In genomic region chr18:54960197-54960596, GRCh38 we compare ENCODE assay signal across 23 cellular contexts. TPM values are rescaled to one million over a fixed set of nuclear protein-coding genes. Genes with fewer than 3 reads are reported as not detected.
DNase-seq lines count a peak whose midpoint lies in the region; ATAC-seq and TF ChIP-seq lines count a peak whose summit lies in the region.
"Had no signal": no experiment of that assay in that cellular context is flagged by ENCODE, and none has a peak within 500 bp of the region (broad histone marks: within the 10 kb centered on the region; RNA-seq: fewer than 3 reads in every experiment).

No MANE protein-coding gene starts in this region.

- H3K36me3 ChIP-seq in mammary epithelial cell (ENCODE audit: insufficient read depth, low read length): no peaks in the 10 kb centered on the region
- H3K36me3 ChIP-seq in PC-3 (ENCODE audit: low read depth, low read length): no peaks in the 10 kb centered on the region
- no peaks in the 10 kb centered on the region for H3K36me3 ChIP-seq in esophagus muscularis mucosa
- no peaks in the 10 kb centered on the region for H3K36me3 ChIP-seq in thoracic aorta

- H3K9ac ChIP-seq in mammary epithelial cell (ENCODE audit: insufficient read depth, low read length) (no peak overlapping the region), PC-3 (ENCODE audit: low read length) (no peak overlapping the region)
- H3K9ac ChIP-seq: KMS-11 had no signal

- TF ChIP-seq CTCF in MCF 10A (IDR thresholded peaks at IDR 0.05; ENCODE audit: unreplicated experiment) (no peak), mammary epithelial cell (conservative IDR thresholded peaks at IDR 0.05 in 1 of 2, IDR thresholded peaks at IDR 0.05 in 1 of 2; ENCODE audit: extremely low read depth in 1 of 2, insufficient read depth in 1 of 2, low read depth in 1 of 2, low read length in 2 of 2) (no peak), PC-3 (conservative IDR thresholded peaks at IDR 0.05; ENCODE audit: low read depth, low read length) (no peak), esophagus muscularis mucosa (IDR thresholded peaks at IDR 0.05) (no peak), thoracic aorta (IDR thresholded peaks at IDR 0.05) (no peak)

- TF ChIP-seq POLR2A in esophagus muscularis mucosa (IDR thresholded peaks at IDR 0.05; ENCODE audit: low read depth): no peak

- H3K79me2 ChIP-seq in mammary epithelial cell (ENCODE audit: insufficient read depth, low read length) (no peaks in the 10 kb centered on the region), PC-3 (ENCODE audit: low read length) (no peaks in the 10 kb centered on the region)

- H3K27ac Mint-ChIP-seq in MCF 10A (ENCODE audit: low read depth, unreplicated experiment): no peak overlapping the region

- ATAC-seq in PC-3: no peak
- peak; percentile 22 for ATAC-seq in thoracic aorta (ENCODE audit: insufficient number of reproducible peaks, low FRiP score, low read depth)
- no peak for ATAC-seq in HG03039 (IDR thresholded peaks at IDR 0.05; ENCODE audit: unreplicated experiment)
- ATAC-seq: Right ventricle myocardium inferior had no signal

- H3F3A ChIP-seq in PC-3 (ENCODE audit: low read length, unreplicated experiment): no peaks in the 10 kb centered on the region

- peak overlapping the region; percentile 36 for H3K4me3 Mint-ChIP-seq in MCF 10A (ENCODE audit: unreplicated experiment)

- in situ Hi-C loops in mammary epithelial cell (cut with MboI; ENCODE audit: low sequenced_read_pairs in 2 of 2): no loop called here

- 70% methylated on average over 3 of the region's 3 CpGs for WGBS in mammary epithelial cell (ENCODE audit: low coverage, missing lambda C conversion rate)
- WGBS in esophagus muscularis mucosa: 73% methylated on average over 3 of the region's 3 CpGs

- CTCF ChIA-PET in MCF 10A (lab: Yijun Ruan, JAX) (interaction anchor here (0.7 to 1.0 kb wide), 2 partner anchors 11 to 20 kb away, joined by 3 to 4 read pairs; no protein-coding TSS in a partner anchor), mammary epithelial cell (lab: Charles Lee; ENCODE audit: low non-redundant PET) (no interaction called here), PC-3 (lab: Charles Lee) (interaction anchor here (0.7 kb wide), 1 partner anchor 87 kb away, joined by 3 read pairs; no protein-coding TSS in a partner anchor), HEK293T (lab: Yijun Ruan, JAX) (no interaction called here)

- H4K20me1 ChIP-seq in mammary epithelial cell (ENCODE audit: insufficient read depth, low read length) (no peaks in the 10 kb centered on the region), PC-3 (ENCODE audit: low read length) (no peaks in the 10 kb centered on the region)

- H2AFZ ChIP-seq in mammary epithelial cell (ENCODE audit: low read depth, low read length) (no peak overlapping the region), PC-3 (ENCODE audit: low read length) (0 out of 2 replicates have a peak overlapping the region, but pooled peaks have one; percentile 97)

- H3K9me3 Mint-ChIP-seq in MCF 10A (ENCODE audit: unreplicated experiment): no peaks in the 10 kb centered on the region

- H3K36me3 Mint-ChIP-seq in MCF 10A (ENCODE audit: insufficient read depth, unreplicated experiment): peaks cover 4% of the 10 kb centered on the region

- TF ChIP-seq EP300 in esophagus muscularis mucosa (IDR thresholded peaks at IDR 0.05): no peak

- dilution Hi-C loops in mammary epithelial cell (cut with HindIII; ENCODE audit: low sequenced_read_pairs): no loop called here

- intact Hi-C loops in MCF 10A (cut with micrococcal nuclease): no loop called here
- intact Hi-C loops in mammary epithelial cell (cut with micrococcal nuclease): no loop called here
- intact Hi-C loops in PC-3 (cut with micrococcal nuclease): no loop called here
- intact Hi-C loops in esophagus muscularis mucosa (cut with DNase I): no loop called here

- no peak overlapping the region for H3K4me3 ChIP-seq in mammary epithelial cell (replicated peaks in 1 of 3; ENCODE audit: insufficient read depth in 1 of 3, low read depth in 2 of 3, low read length in 3 of 3)
- H3K4me3 ChIP-seq in PC-3 (ENCODE audit: low read length): peak overlapping the region; percentile 80; the same call in 1 of the 2 replicates
- H3K4me3 ChIP-seq in esophagus muscularis mucosa: no peak overlapping the region
- H3K4me3 ChIP-seq in thoracic aorta: no peak overlapping the region

- DNase-seq in MCF 10A (ENCODE audit: unreplicated experiment) (no peak), mammary epithelial cell (no peak), PC-3 (no peak), esophagus muscularis mucosa (ENCODE audit: extremely low spot score) (peak; percentile 53), thoracic aorta (ENCODE audit: low spot score) (no peak), CD1c-positive myeloid dendritic cell (ENCODE audit: extremely low spot score) (no peak), HEK293T (ENCODE audit: extremely low spot score) (no peak)
- DNase-seq: 8988T, AML-193, C1 segment of cervical spinal cord, DMS79, NCI-H1105, NCI-H146, NCI-H2029, NCI-H2171 treated with DMSO at 0.1 percent for 48 hours, NCI-H524 treated with DMSO at 0.1 percent for 48 hours had no signal

- H3K4me1 Mint-ChIP-seq in MCF 10A (ENCODE audit: insufficient read depth, unreplicated experiment): peaks cover 21% of the 10 kb centered on the region

- H3K4me2 ChIP-seq in mammary epithelial cell (ENCODE audit: insufficient read depth, low read depth, low read length) (no peak overlapping the region), PC-3 (ENCODE audit: low read length) (peak overlapping the region; percentile 95; the same call in 1 of the 2 replicates)
- H3K4me2 ChIP-seq: KMS-11 had no signal

- no peaks in the 10 kb centered on the region for H3K9me3 ChIP-seq in mammary epithelial cell (replicated peaks; ENCODE audit: insufficient read depth, low read length)
- no peaks in the 10 kb centered on the region for H3K9me3 ChIP-seq in PC-3 (ENCODE audit: low read length)
- no peaks in the 10 kb centered on the region for H3K9me3 ChIP-seq in esophagus muscularis mucosa
- no peaks in the 10 kb centered on the region for H3K9me3 ChIP-seq in thoracic aorta

- H3K9me2 ChIP-seq in PC-3 (replicated peaks; ENCODE audit: low read length): no peaks in the 10 kb centered on the region

- no peaks in the 10 kb centered on the region for H3K27me3 ChIP-seq in mammary epithelial cell (ENCODE audit: insufficient read depth, low read length)
- H3K27me3 ChIP-seq in PC-3 (ENCODE audit: low read length): no peaks in the 10 kb centered on the region
- peaks cover 0 to 31% (median 8%) of the 10 kb centered on the region in 4 donors for H3K27me3 ChIP-seq in esophagus muscularis mucosa
- no peaks in the 10 kb centered on the region for H3K27me3 ChIP-seq in thoracic aorta (replicated peaks; ENCODE audit: insufficient read depth)

- H3K4me1 ChIP-seq in mammary epithelial cell (ENCODE audit: insufficient read depth, low read length) (no peaks in the 10 kb centered on the region), PC-3 (ENCODE audit: insufficient read depth, low read length) (peaks cover 13% of the 10 kb centered on the region), esophagus muscularis mucosa (peaks cover 0 to 6% (median 4%) of the 10 kb centered on the region in 4 donors), thoracic aorta (ENCODE audit: control insufficient read depth in 1 of 2, low read depth in 2 of 2) (no peaks in the 10 kb centered on the region)

- POLR2A ChIA-PET in MCF 10A (lab: Yijun Ruan, JAX): no interaction called here
- POLR2A ChIA-PET in PC-3 (lab: Charles Lee; ENCODE audit: unreplicated experiment): no interaction called here
- POLR2A ChIA-PET in HEK293T (lab: Yijun Ruan, JAX): no interaction called here

- no peak overlapping the region for H3K27ac ChIP-seq in mammary epithelial cell (ENCODE audit: insufficient read depth, low read depth, low read length)
- H3K27ac ChIP-seq in PC-3 (ENCODE audit: low read length): no peak overlapping the region
- no peak overlapping the region for H3K27ac ChIP-seq in esophagus muscularis mucosa (replicated peaks in 1 of 4)
- H3K27ac ChIP-seq in thoracic aorta: no peak overlapping the region
- H3K27ac ChIP-seq: HL-60, KMS-11 had no signal

- BruUV-seq in MCF 10A (replicated peaks; lab: Mats Ljungman, UMichigan) (no TSS peak), mammary epithelial cell (replicated peaks; lab: Mats Ljungman, UMichigan) (no TSS peak), PC-3 (replicated peaks; lab: Mats Ljungman, UMichigan) (no TSS peak)

- H3K27me3 Mint-ChIP-seq in MCF 10A (ENCODE audit: insufficient read depth, unreplicated experiment): no peaks in the 10 kb centered on the region

TF ChIP-seq in HEK293T, 16 proteins besides CTCF, POLR2A, EP300 and RAD21:
- TF ChIP-seq L3MBTL2 (conservative IDR thresholded peaks at IDR 0.05) (no peak), TARDBP (IDR thresholded peaks at IDR 0.05) (no peak), FOXM1 (IDR thresholded peaks at IDR 0.05; ENCODE audit: borderline replicate concordance) (no peak), BHLHE40 (IDR thresholded peaks at IDR 0.05; ENCODE audit: borderline replicate concordance) (no peak), CTBP1 (IDR thresholded peaks at IDR 0.05; ENCODE audit: borderline replicate concordance) (no peak), NFRKB (IDR thresholded peaks at IDR 0.05) (no peak), SUZ12 (IDR thresholded peaks at IDR 0.05) (no peak), HDGF (IDR thresholded peaks at IDR 0.05; ENCODE audit: borderline replicate concordance) (no peak), ARNT (IDR thresholded peaks at IDR 0.05) (no peak), ELF4 (IDR thresholded peaks at IDR 0.05) (no peak), LEF1 (IDR thresholded peaks at IDR 0.05; ENCODE audit: borderline replicate concordance) (no peak), ZNF384 (IDR thresholded peaks at IDR 0.05) (no peak), FOXK2 (IDR thresholded peaks at IDR 0.05) (no peak), SP1 (IDR thresholded peaks at IDR 0.05) (no peak)
TF ChIP-seq in HEK293T: peak in this region for 0.

RNA-seq across cellular contexts. Expression of gene CCDC68, which starts 0.9 kb away (rescaled TPM):
- 3.3 TPM in 2 replicates for total RNA-seq in MCF 10A (2022)
- total RNA-seq in mammary epithelial cell: 1 to 10 TPM in 1 of 2 donors, not detected in 1; 2.2 TPM
- 0.09 TPM for polyA plus RNA-seq in mammary epithelial cell
- not detected for polyA minus RNA-seq in mammary epithelial cell
- total RNA-seq in PC-3 (2014; rRNA removed): 2.6 and 3.1 TPM in 2 replicates
- total RNA-seq in esophagus muscularis mucosa: 1 to 10 TPM; 2.3 to 4.1 (median 2.6) TPM
- 10 to 100 TPM; 10.1 to 18.4 TPM for total RNA-seq in thoracic aorta
- total RNA-seq: H4, OCI-LY7, SK-MEL-5 had no signal

Comparison
In these comparisons a context has a peak if more than half of its experiments do, and no peak if none do; other contexts are left out.
1. CTCF ChIA-PET loops: an anchor here in MCF 10A (0.7 to 1.0 kb wide) and PC-3 (0.7 kb wide); none called in mammary epithelial cell and HEK293T.